9 cellular contexts compared by ENCODE assay signal in the genomic region with DNA sequence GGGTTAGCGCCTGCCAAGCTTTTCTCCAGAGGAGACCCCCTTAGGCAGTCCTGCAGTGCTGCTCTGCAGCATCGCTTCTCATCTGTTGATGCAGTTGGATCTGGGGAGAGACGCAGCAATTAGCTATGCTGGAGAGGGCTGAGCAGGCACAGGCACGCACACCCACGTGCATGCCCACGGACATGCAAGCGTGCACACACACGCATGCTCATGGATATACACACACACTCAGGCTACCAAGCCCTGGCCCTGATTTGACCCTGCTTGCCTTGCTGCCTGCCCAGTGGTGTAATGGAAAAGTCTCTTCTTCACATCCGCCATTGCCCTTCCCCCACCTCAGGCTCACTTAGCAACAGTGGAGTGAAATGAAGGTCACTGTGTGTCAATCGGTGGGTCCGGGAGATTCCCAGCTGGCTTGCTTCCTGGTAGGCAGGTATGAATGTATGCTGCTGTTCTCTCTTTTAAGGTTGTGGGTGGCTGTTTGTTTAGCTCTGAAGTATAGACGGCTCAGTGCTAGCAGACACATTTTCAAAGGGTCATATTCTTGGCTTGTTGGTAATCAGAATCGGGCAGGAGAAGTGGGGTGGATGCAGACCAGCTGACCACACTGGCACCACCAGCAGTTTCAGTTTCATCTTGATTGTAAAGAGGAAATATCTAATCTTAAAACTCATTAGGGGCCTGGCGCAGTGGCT. TPM values are rescaled to one million over a fixed set of nuclear protein-coding genes. Genes with fewer than 3 reads are reported as not detected.
A peak's percentile ranks its signal among the peaks of the same experiment; 100 is the strongest.
DNase-seq lines count a peak whose midpoint lies in the region; ATAC-seq and TF ChIP-seq lines count a peak whose summit lies in the region.
"Had no signal": no experiment of that assay in that cellular context is flagged by ENCODE, and none has a peak within 500 bp of the region (broad histone marks: within the 10 kb centered on the region; RNA-seq: fewer than 3 reads in every experiment).

No MANE protein-coding gene starts in this region.

- no peak for TF ChIP-seq CTCF in activated B cell treated with CpG ODN at 0.5 μM for 24 hours (IDR thresholded peaks at IDR 0.05)

- POLR2A ChIA-PET in activated B cell treated with CpG ODN at 0.5 μM for 24 hours (lab: Charles Lee) = interaction anchor here (0.5 kb wide), 1 partner anchor 1896 kb away, joined by 3 read pairs; a partner anchor contains a TSS

- ATAC-seq in GM18508 (IDR thresholded peaks at IDR 0.05; ENCODE audit: insufficient read depth, unreplicated experiment) = peak; percentile 43
- peak; percentile 47 for ATAC-seq in HG02798 (IDR thresholded peaks at IDR 0.05; ENCODE audit: poor library complexity, unreplicated experiment)
- ATAC-seq in activated B cell treated with CpG ODN at 0.5 μM for 24 hours (ENCODE audit: low read depth) = peak; percentile 74
- ATAC-seq in stimulated activated naive B cell treated with anti-CD40 and anti-IgM and Interleukin-4, amounts not matched to agents 10 μg/mL and 1 μg/mL and 100 μg/mL, for 72 hours (replicated peaks) = peak; percentile 76 to 81
- ATAC-seq in HG03565 (IDR thresholded peaks at IDR 0.05; ENCODE audit: unreplicated experiment) = no peak

- no peaks in the 10 kb centered on the region for H3K9me3 Mint-ChIP-seq in activated B cell treated with CpG ODN at 0.5 μM for 24 hours
- H3K9me3 Mint-ChIP-seq in stimulated activated naive B cell treated with anti-CD40 and anti-IgM and Interleukin-4, amounts not matched to agents 10 μg/mL and 1 μg/mL and 100 μg/mL, for 72 hours = no peaks in the 10 kb centered on the region

- H3K27me3 Mint-ChIP-seq in activated B cell treated with CpG ODN at 0.5 μM for 24 hours = peaks cover 8% of the 10 kb centered on the region
- H3K27me3 Mint-ChIP-seq in stimulated activated naive B cell treated with anti-CD40 and anti-IgM and Interleukin-4, amounts not matched to agents 10 μg/mL and 1 μg/mL and 100 μg/mL, for 72 hours = peaks cover 7 to 14% of the 10 kb centered on the region in 2 donors

- peaks cover 7% of the 10 kb centered on the region for H3K4me1 Mint-ChIP-seq in activated B cell treated with CpG ODN at 0.5 μM for 24 hours
- H3K4me1 Mint-ChIP-seq in stimulated activated naive B cell treated with anti-CD40 and anti-IgM and Interleukin-4, amounts not matched to agents 10 μg/mL and 1 μg/mL and 100 μg/mL, for 72 hours = peaks cover 8 to 10% of the 10 kb centered on the region in 2 donors

- H3K36me3 Mint-ChIP-seq in activated B cell treated with CpG ODN at 0.5 μM for 24 hours (ENCODE audit: low read depth) = no peaks in the 10 kb centered on the region
- peaks cover 4 to 8% of the 10 kb centered on the region in 2 donors for H3K36me3 Mint-ChIP-seq in stimulated activated naive B cell treated with anti-CD40 and anti-IgM and Interleukin-4, amounts not matched to agents 10 μg/mL and 1 μg/mL and 100 μg/mL, for 72 hours

- CTCF ChIA-PET in activated B cell treated with CpG ODN at 0.5 μM for 24 hours (lab: Charles Lee) = no interaction called here

- DNase-seq in activated B cell treated with CpG ODN at 0.5 μM for 24 hours (no peak), NCI-H1436 treated with DMSO at 0.1 percent for 48 hours (lab: John Stamatoyannopoulos, UW) (no peak), OCI-M2 (lab: John Stamatoyannopoulos, UW; ENCODE audit: unreplicated experiment) (no peak)
- no peak for DNase-seq in stimulated activated naive B cell treated with anti-CD40 and anti-IgM and Interleukin-4, amounts not matched to agents 10 μg/mL and 1 μg/mL and 100 μg/mL, for 72 hours

- H3K4me3 Mint-ChIP-seq in activated B cell treated with CpG ODN at 0.5 μM for 24 hours = peak overlapping the region; percentile 11
- peak overlapping the region in 1 of 2 donors; percentile 34 for H3K4me3 Mint-ChIP-seq in stimulated activated naive B cell treated with anti-CD40 and anti-IgM and Interleukin-4, amounts not matched to agents 10 μg/mL and 1 μg/mL and 100 μg/mL, for 72 hours

- H3K27ac Mint-ChIP-seq in activated B cell treated with CpG ODN at 0.5 μM for 24 hours = peak overlapping the region; percentile 6
- H3K27ac Mint-ChIP-seq in stimulated activated naive B cell treated with anti-CD40 and anti-IgM and Interleukin-4, amounts not matched to agents 10 μg/mL and 1 μg/mL and 100 μg/mL, for 72 hours = peak overlapping the region; percentile 85

- H3K4me1 ChIP-seq in iPS-15b (ENCODE audit: control insufficient read depth, insufficient read depth, low read length) = peaks cover 20% of the 10 kb centered on the region

- peaks cover 7% of the 10 kb centered on the region for H3K36me3 ChIP-seq in iPS-15b (ENCODE audit: control insufficient read depth, insufficient read depth, low read length)
- H3K36me3 ChIP-seq: thoracic aorta had no signal

- peak overlapping the region; percentile 47 for H3K9ac ChIP-seq in iPS-15b (ENCODE audit: low read depth, low read length)

- no peak overlapping the region for H3K4me3 ChIP-seq in iPS-15b (ENCODE audit: low read depth, low read length)
- H3K4me3 ChIP-seq: thoracic aorta had no signal

- intact Hi-C loops in activated B cell treated with CpG ODN at 0.5 μM for 24 hours (cut with micrococcal nuclease) = no loop called here

- H3K27me3 ChIP-seq in iPS-15b (ENCODE audit: control insufficient read depth, insufficient read depth, low read length) = no peaks in the 10 kb centered on the region

- H3K9me3 ChIP-seq in iPS-15b (ENCODE audit: control insufficient read depth, insufficient read depth, low read length) = no peaks in the 10 kb centered on the region
- H3K9me3 ChIP-seq: thoracic aorta had no signal

RNA-seq across cellular contexts. Expression of a gene that starts 9.5 kb away (rescaled TPM):
- total RNA-seq in activated B cell treated with CpG ODN at 0.5 μM for 24 hours = 1.6 and 1.8 TPM in 2 replicates
